ENCODE assay signal across 14 cellular contexts in the genomic region with DNA sequence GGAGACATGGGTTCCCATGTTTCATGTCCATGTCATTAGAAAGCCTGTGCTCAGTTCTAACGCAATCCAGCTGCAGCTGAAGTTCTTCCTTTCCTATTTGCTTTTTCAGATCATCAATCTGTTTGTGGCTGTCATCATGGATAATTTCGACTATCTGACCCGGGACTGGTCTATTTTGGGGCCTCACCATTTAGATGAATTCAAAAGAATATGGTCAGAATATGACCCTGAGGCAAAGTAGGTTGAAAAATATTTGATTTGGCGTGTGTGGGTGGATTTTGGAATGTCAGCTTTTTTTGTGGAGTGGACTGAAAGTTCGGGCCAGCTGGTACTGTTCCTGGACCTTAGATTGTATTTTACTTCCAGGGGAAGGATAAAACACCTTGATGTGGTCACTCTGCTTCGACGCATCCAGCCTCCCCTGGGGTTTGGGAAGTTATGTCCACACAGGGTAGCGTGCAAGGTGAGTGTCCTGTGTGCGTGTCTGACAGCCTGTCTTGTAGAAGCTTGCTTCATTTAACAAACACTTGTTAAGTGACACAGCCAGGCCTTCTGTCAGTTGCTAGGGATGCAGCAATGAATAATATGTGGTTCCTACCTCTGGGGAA.
DNase-seq lines count a peak whose midpoint lies in the region; ATAC-seq and TF ChIP-seq lines count a peak whose summit lies in the region.
"Had no signal": no experiment of that assay in that cellular context is flagged by ENCODE, and none has a peak within 500 bp of the region (broad histone marks: within the 10 kb centered on the region; RNA-seq: fewer than 3 reads in every experiment).

No MANE protein-coding gene starts in this region.

- DNase-seq in COLO829 (ENCODE audit: low spot score) (peak; percentile 16), PC-3 (peak; percentile 11), fibroblast of peridontal ligament (ENCODE audit: extremely low read depth) (peak; percentile 38), NCI-H2107 treated with DMSO at 0.1 percent for 48 hours (lab: John Stamatoyannopoulos, UW; ENCODE audit: unreplicated experiment) (no peak), spleen (no peak)
- no peak for DNase-seq in stimulated activated effector memory CD8-positive, alpha-beta T cell treated with anti-CD3 and anti-CD28 coated beads, Interleukin-12 subunit alpha, Interleukin-12 subunit beta, amount 100 ng/mL, for 72 hours (ENCODE audit: low spot score in 2 of 2)
- no peak for DNase-seq in natural killer cell treated with Interleukin-12 subunit alpha and Interleukin-12 subunit beta and Interleukin-15 and Interleukin-18, amount 100 ng/mL, for 72 hours (ENCODE audit: low spot score)
- DNase-seq in CD8-positive, alpha-beta memory T cell, result no peak
- DNase-seq: colonic mucosa; H7; hippocampal formation; MM.1S; posterior cingulate gyrus; stimulated activated naive CD8-positive, alpha-beta T cell treated with anti-CD3 and anti-CD28 coated beads, Interleukin-15, Interleukin-2, amounts not matched to agents 100 U/mL and 50 U/mL, for 24 hours had no signal

- CTCF ChIA-PET in PC-3 (lab: Charles Lee), result no interaction called here
- CTCF ChIA-PET in CD8-positive, alpha-beta memory T cell (lab: Charles Lee), result no interaction called here

- H3K79me2 ChIP-seq in PC-3 (ENCODE audit: low read length), result no peaks in the 10 kb centered on the region

- peaks cover 7% of the 10 kb centered on the region for H3K4me1 Mint-ChIP-seq in stimulated activated effector memory CD8-positive, alpha-beta T cell treated with anti-CD3 and anti-CD28 coated beads, Interleukin-12 subunit alpha, Interleukin-12 subunit beta, amount 100 ng/mL, for 72 hours
- H3K4me1 Mint-ChIP-seq in natural killer cell treated with Interleukin-12 subunit alpha and Interleukin-12 subunit beta and Interleukin-15 and Interleukin-18, amount 100 ng/mL, for 72 hours (ENCODE audit: low read depth in 2 of 2), result no peaks in the 10 kb centered on the region
- no peaks in the 10 kb centered on the region for H3K4me1 Mint-ChIP-seq in CD8-positive, alpha-beta memory T cell

- TF ChIP-seq CTCF in PC-3 (conservative IDR thresholded peaks at IDR 0.05; ENCODE audit: low read depth, low read length), result no peak
- no peak for TF ChIP-seq CTCF in spleen (IDR thresholded peaks at IDR 0.05 in 8 of 11, conservative IDR thresholded peaks at IDR 0.05 in 3 of 11)

- H3K4me2 ChIP-seq in PC-3 (ENCODE audit: low read length), result no peak overlapping the region; the same call in 1 of the 2 replicates

- no peak overlapping the region for H3K4me3 Mint-ChIP-seq in stimulated activated effector memory CD8-positive, alpha-beta T cell treated with anti-CD3 and anti-CD28 coated beads, Interleukin-12 subunit alpha, Interleukin-12 subunit beta, amount 100 ng/mL, for 72 hours
- no peak overlapping the region for H3K4me3 Mint-ChIP-seq in natural killer cell treated with Interleukin-12 subunit alpha and Interleukin-12 subunit beta and Interleukin-15 and Interleukin-18, amount 100 ng/mL, for 72 hours
- no peak overlapping the region for H3K4me3 Mint-ChIP-seq in CD8-positive, alpha-beta memory T cell

- H3K27me3 ChIP-seq in PC-3 (ENCODE audit: low read length) (peaks cover 84% of the 10 kb centered on the region), spleen (replicated peaks in 1 of 7) (no peaks in the 10 kb centered on the region)
- H3K27me3 ChIP-seq in CD8-positive, alpha-beta memory T cell (ENCODE audit: insufficient read depth, low read length, poor library complexity, severe bottlenecking), result no peaks in the 10 kb centered on the region
- H3K27me3 ChIP-seq: colonic mucosa had no signal

- no peaks in the 10 kb centered on the region for H3K9me3 Mint-ChIP-seq in stimulated activated effector memory CD8-positive, alpha-beta T cell treated with anti-CD3 and anti-CD28 coated beads, Interleukin-12 subunit alpha, Interleukin-12 subunit beta, amount 100 ng/mL, for 72 hours
- H3K9me3 Mint-ChIP-seq in natural killer cell treated with Interleukin-12 subunit alpha and Interleukin-12 subunit beta and Interleukin-15 and Interleukin-18, amount 100 ng/mL, for 72 hours, result no peaks in the 10 kb centered on the region
- H3K9me3 Mint-ChIP-seq in CD8-positive, alpha-beta memory T cell, result no peaks in the 10 kb centered on the region

- H3K36me3 Mint-ChIP-seq in stimulated activated effector memory CD8-positive, alpha-beta T cell treated with anti-CD3 and anti-CD28 coated beads, Interleukin-12 subunit alpha, Interleukin-12 subunit beta, amount 100 ng/mL, for 72 hours, result no peaks in the 10 kb centered on the region
- no peaks in the 10 kb centered on the region for H3K36me3 Mint-ChIP-seq in natural killer cell treated with Interleukin-12 subunit alpha and Interleukin-12 subunit beta and Interleukin-15 and Interleukin-18, amount 100 ng/mL, for 72 hours
- peaks cover 0 to 3% (median 0%) of the 10 kb centered on the region in 3 donors for H3K36me3 Mint-ChIP-seq in CD8-positive, alpha-beta memory T cell

- H3F3A ChIP-seq in PC-3 (ENCODE audit: low read length, unreplicated experiment), result no peaks in the 10 kb centered on the region

- POLR2A ChIA-PET in PC-3 (lab: Charles Lee; ENCODE audit: unreplicated experiment), result no interaction called here
- POLR2A ChIA-PET in CD8-positive, alpha-beta memory T cell (lab: Charles Lee), result no interaction called here

- H3K9me2 ChIP-seq in PC-3 (replicated peaks; ENCODE audit: low read length), result no peaks in the 10 kb centered on the region

- H3K27ac ChIP-seq in PC-3 (ENCODE audit: low read length) (0 out of 2 replicates have a peak overlapping the region, but pooled peaks have one; percentile 5), spleen (no peak overlapping the region)
- H3K27ac ChIP-seq in CD8-positive, alpha-beta memory T cell (ENCODE audit: low read depth, low read length), result no peak overlapping the region
- H3K27ac ChIP-seq: colonic mucosa had no signal

- H3K4me1 ChIP-seq in PC-3 (ENCODE audit: insufficient read depth, low read length) (no peaks in the 10 kb centered on the region), spleen (peaks cover 0 to 9% (median 0%) of the 10 kb centered on the region in 6 donors)
- no peaks in the 10 kb centered on the region for H3K4me1 ChIP-seq in CD8-positive, alpha-beta memory T cell (ENCODE audit: insufficient read depth, low read length)
- H3K4me1 ChIP-seq: colonic mucosa had no signal

- TF ChIP-seq POLR2A in spleen (IDR thresholded peaks at IDR 0.05), result no peak

- no peak for ATAC-seq in PC-3
- no peak for ATAC-seq in stimulated activated effector memory CD8-positive, alpha-beta T cell treated with anti-CD3 and anti-CD28 coated beads, Interleukin-12 subunit alpha, Interleukin-12 subunit beta, amount 100 ng/mL, for 72 hours
- ATAC-seq in natural killer cell treated with Interleukin-12 subunit alpha and Interleukin-12 subunit beta and Interleukin-15 and Interleukin-18, amount 100 ng/mL, for 72 hours, result no peak
- ATAC-seq: stimulated activated naive CD8-positive, alpha-beta T cell treated with anti-CD3 and anti-CD28 coated beads, Interleukin-15, Interleukin-2, amounts not matched to agents 100 U/mL and 50 U/mL, for 24 hours had no signal

- no peaks in the 10 kb centered on the region for H3K36me3 ChIP-seq in PC-3 (ENCODE audit: low read depth, low read length)
- no peaks in the 10 kb centered on the region for H3K36me3 ChIP-seq in CD8-positive, alpha-beta memory T cell (ENCODE audit: insufficient read depth, low read length)
- H3K36me3 ChIP-seq in spleen, result no peaks in the 10 kb centered on the region
- H3K36me3 ChIP-seq: colonic mucosa had no signal

- H3K4me3 ChIP-seq in PC-3 (ENCODE audit: low read length) (no peak overlapping the region), spleen (no peak overlapping the region)
- no peak overlapping the region for H3K4me3 ChIP-seq in CD8-positive, alpha-beta memory T cell (ENCODE audit: low read length)
- H3K4me3 ChIP-seq: colonic mucosa had no signal

- H3K9me3 ChIP-seq in PC-3 (ENCODE audit: low read length) (no peaks in the 10 kb centered on the region), spleen (no peaks in the 10 kb centered on the region)
- H3K9me3 ChIP-seq in CD8-positive, alpha-beta memory T cell (ENCODE audit: low read length), result no peaks in the 10 kb centered on the region
- H3K9me3 ChIP-seq: colonic mucosa had no signal

- BruUV-seq in PC-3 (replicated peaks; lab: Mats Ljungman, UMichigan), result no TSS peak

- no peak overlapping the region for H3K9ac ChIP-seq in PC-3 (ENCODE audit: low read length)

- H3K27me3 Mint-ChIP-seq in natural killer cell treated with Interleukin-12 subunit alpha and Interleukin-12 subunit beta and Interleukin-15 and Interleukin-18, amount 100 ng/mL, for 72 hours, result peaks cover 0 to 15% of the 10 kb centered on the region in 2 donors
- peaks cover 6 to 13% of the 10 kb centered on the region in 2 donors for H3K27me3 Mint-ChIP-seq in CD8-positive, alpha-beta memory T cell

- no peaks in the 10 kb centered on the region for H4K20me1 ChIP-seq in PC-3 (ENCODE audit: low read length)

- 73 to 85% (median 82%) methylated on average over 9 of the region's 9 CpGs for WGBS in spleen, 5 donors

- intact Hi-C loops in PC-3 (cut with micrococcal nuclease) (no loop called here), spleen (cut with DNase I; ENCODE audit: low total_unique reads) (no loop called here)

- no peak overlapping the region for H2AFZ ChIP-seq in PC-3 (ENCODE audit: low read length)

- H3K27ac Mint-ChIP-seq in stimulated activated effector memory CD8-positive, alpha-beta T cell treated with anti-CD3 and anti-CD28 coated beads, Interleukin-12 subunit alpha, Interleukin-12 subunit beta, amount 100 ng/mL, for 72 hours, result peak overlapping the region; percentile 3
- H3K27ac Mint-ChIP-seq in natural killer cell treated with Interleukin-12 subunit alpha and Interleukin-12 subunit beta and Interleukin-15 and Interleukin-18, amount 100 ng/mL, for 72 hours, result no peak overlapping the region
- peak overlapping the region in 1 of 8 donors; percentile 17 for H3K27ac Mint-ChIP-seq in CD8-positive, alpha-beta memory T cell

Comparison
In these comparisons a context has a peak if more than half of its experiments do, and no peak if none do; other contexts are left out.
1. DNase-seq: peak in COLO829 (single experiment), PC-3 (single experiment) and fibroblast of peridontal ligament (single experiment); none in stimulated activated effector memory CD8-positive, alpha-beta T cell treated with anti-CD3 and anti-CD28 coated beads, Interleukin-12 subunit alpha, Interleukin-12 subunit beta, amount 100 ng/mL, for 72 hours (0 of 2), natural killer cell treated with Interleukin-12 subunit alpha and Interleukin-12 subunit beta and Interleukin-15 and Interleukin-18, amount 100 ng/mL, for 72 hours (single experiment), CD8-positive, alpha-beta memory T cell (0 of 5), NCI-H2107 treated with DMSO at 0.1 percent for 48 hours (single experiment) and spleen (single experiment).